In genomic region chr5:141402553-141403328, GRCh38 we compare ENCODE assay signal across 9 cellular contexts. TPM values are rescaled to one million over a fixed set of nuclear protein-coding genes. Genes with fewer than 3 reads are reported as not detected.
DNase-seq lines count a peak whose midpoint lies in the region; ATAC-seq, FAIRE-seq and TF ChIP-seq lines count a peak whose summit lies in the region.
"Had no signal": no experiment of that assay in that cellular context is flagged by ENCODE, and none has a peak within 500 bp of the region (broad histone marks: within the 10 kb centered on the region; RNA-seq: fewer than 3 reads in every experiment).

Gene PCDHGA9 (plus strand): TSS chr5:141402778. CDS start chr5:141402953, 175 bp downstream.

- no peak within 1 kb of the TSS for H3K9ac ChIP-seq in keratinocyte (ENCODE audit: control insufficient read depth, extremely low read depth, insufficient read depth, low read length)

- H3K27me3 ChIP-seq in keratinocyte (ENCODE audit: control insufficient read depth, extremely low read depth, insufficient read depth, low read length) (peaks cover 10% of the 10 kb centered on the region), transverse colon (peaks cover 27% of the 10 kb centered on the region)
- H3K27me3 ChIP-seq: pancreas had no signal

- H3K9me1 ChIP-seq in keratinocyte (ENCODE audit: control insufficient read depth, extremely low read depth, insufficient read depth, low read length): no peaks in the 10 kb centered on the region

- peak within 1 kb of the TSS; percentile 1 to 18 (median 11) for H3K4me3 ChIP-seq in keratinocyte (ENCODE audit: control insufficient read depth in 2 of 3, extremely low read depth in 1 of 3, insufficient read depth in 2 of 3, low read depth in 1 of 3, low read length in 3 of 3)
- peak within 1 kb of the TSS in 1 of 4 donors; percentile 32 for H3K4me3 ChIP-seq in transverse colon

- peaks cover 11% of the 10 kb centered on the region for H3K9me3 Mint-ChIP-seq in activated naive CD4-positive, alpha-beta T cell treated with anti-CD3 and anti-CD28 coated beads, Interleukin-2, amount 50 U/mL, for 24 hours
- peaks cover 27% of the 10 kb centered on the region for H3K9me3 Mint-ChIP-seq in activated CD8-positive, alpha-beta T cell treated with anti-CD3 and anti-CD28 coated beads for 36 hours

- CTCF ChIA-PET in activated CD8-positive, alpha-beta T cell treated with anti-CD3 and anti-CD28 coated beads for 36 hours (lab: Charles Lee): interaction anchor here (0.6 to 2.0 kb wide), 10 partner anchors 10 to 167 kb away, joined by 3 to 19 read pairs (median 4); partner anchors contain the start of genes PCDHB15, PCDHGA10, PCDHGA11 and PCDHGA12

- TF ChIP-seq EP300 in transverse colon (IDR thresholded peaks at IDR 0.05; ENCODE audit: low read depth): no peak

- dilution Hi-C loops in keratinocyte (cut with MboI; ENCODE audit: extremely low pct_ligation_motif_present, low sequenced_read_pairs): no loop called here

- peaks cover 16% of the 10 kb centered on the region for H3K36me3 Mint-ChIP-seq in activated naive CD4-positive, alpha-beta T cell treated with anti-CD3 and anti-CD28 coated beads, Interleukin-2, amount 50 U/mL, for 24 hours
- H3K36me3 Mint-ChIP-seq in activated CD8-positive, alpha-beta T cell treated with anti-CD3 and anti-CD28 coated beads for 36 hours (ENCODE audit: low read depth): peaks cover 20% of the 10 kb centered on the region

- H3K27ac Mint-ChIP-seq in activated naive CD4-positive, alpha-beta T cell treated with anti-CD3 and anti-CD28 coated beads, Interleukin-2, amount 50 U/mL, for 24 hours: no peak within 1 kb of the TSS
- H3K27ac Mint-ChIP-seq in activated CD8-positive, alpha-beta T cell treated with anti-CD3 and anti-CD28 coated beads for 36 hours: no peak within 1 kb of the TSS

- H3K27ac ChIP-seq in keratinocyte (ENCODE audit: control insufficient read depth, insufficient read depth, low read length): no peak within 1 kb of the TSS
- no peak within 1 kb of the TSS for H3K27ac ChIP-seq in transverse colon
- H3K27ac ChIP-seq: pancreas had no signal

- H3K9me3 ChIP-seq in keratinocyte (ENCODE audit: control insufficient read depth, low read depth, low read length): peaks cover 27% of the 10 kb centered on the region
- peaks cover 54 to 96% of the 10 kb centered on the region in 2 donors for H3K9me3 ChIP-seq in transverse colon

- in situ Hi-C loops in transverse colon (cut with MboI; ENCODE audit: low pct_ligation_motif_present in 1 of 4, low pct_unique_long_range_greater_than_20kb in 1 of 4, low sequenced_read_pairs in 3 of 4): loop anchor here in 1 of 4 donors (10.0 kb wide), 1 partner anchor 162 kb away; no protein-coding TSS in a partner anchor

- peak; percentile 42 for ATAC-seq in activated CD8-positive, alpha-beta T cell treated with anti-CD3 and anti-CD28 coated beads for 36 hours

- peak within 1 kb of the TSS; percentile 18 for H3K4me2 ChIP-seq in keratinocyte (ENCODE audit: control insufficient read depth, extremely low read depth, insufficient read depth, low read depth, low read length)

- H3K4me1 ChIP-seq in keratinocyte (ENCODE audit: control insufficient read depth, extremely low read depth, insufficient read depth, low read length): no peaks in the 10 kb centered on the region
- no peaks in the 10 kb centered on the region for H3K4me1 ChIP-seq in transverse colon

- no peak for TF ChIP-seq POLR2A in transverse colon (IDR thresholded peaks at IDR 0.05)

- no peak for DNase-seq in activated naive CD4-positive, alpha-beta T cell treated with anti-CD3 and anti-CD28 coated beads, Interleukin-2, amount 50 U/mL, for 16 hours
- DNase-seq in activated CD8-positive, alpha-beta T cell treated with anti-CD3 and anti-CD28 coated beads for 36 hours: peak; percentile 42
- DNase-seq in keratinocyte (ENCODE audit: low read depth, low spot score) (no peak), transverse colon (no peak), NCI-H128 (lab: John Stamatoyannopoulos, UW; ENCODE audit: unreplicated experiment) (no peak), urothelium cell line (ENCODE audit: low spot score) (no peak), NCI-H187 (lab: John Stamatoyannopoulos, UW) (no peak)

- TF ChIP-seq CTCF in activated CD8-positive, alpha-beta T cell treated with anti-CD3 and anti-CD28 coated beads for 36 hours (IDR thresholded peaks at IDR 0.05): peak; percentile 47
- TF ChIP-seq CTCF in keratinocyte (optimal IDR thresholded peaks at IDR 0.05 in 1 of 3, IDR thresholded peaks at IDR 0.05 in 1 of 3, conservative IDR thresholded peaks at IDR 0.05 in 1 of 3; ENCODE audit: extremely low read depth in 1 of 3, insufficient read depth in 2 of 3, low read length in 3 of 3) (peak; percentile 40 to 50 (median 47)), transverse colon (IDR thresholded peaks at IDR 0.05) (peak in 3 of 5 experiments; percentile 12 to 19 (median 19))

- H4K20me1 ChIP-seq in keratinocyte (ENCODE audit: control insufficient read depth, extremely low read depth, insufficient read depth, low read length): no peaks in the 10 kb centered on the region

- intact Hi-C loops in activated CD8-positive, alpha-beta T cell treated with anti-CD3 and anti-CD28 coated beads for 36 hours (cut with micrococcal nuclease): no loop called here
- intact Hi-C loops in transverse colon (cut with DNase I; ENCODE audit: low total_unique reads): loop anchor here (10.0 kb wide), 1 partner anchor 122 kb away; no protein-coding TSS in a partner anchor

- no peaks in the 10 kb centered on the region for H3K4me1 Mint-ChIP-seq in activated naive CD4-positive, alpha-beta T cell treated with anti-CD3 and anti-CD28 coated beads, Interleukin-2, amount 50 U/mL, for 24 hours
- no peaks in the 10 kb centered on the region for H3K4me1 Mint-ChIP-seq in activated CD8-positive, alpha-beta T cell treated with anti-CD3 and anti-CD28 coated beads for 36 hours (ENCODE audit: low read depth)

- H3K36me3 ChIP-seq in keratinocyte (ENCODE audit: control insufficient read depth in 2 of 2, extremely low read depth in 1 of 2, insufficient read depth in 2 of 2, low read length in 2 of 2) (no peaks in the 10 kb centered on the region), transverse colon (no peaks in the 10 kb centered on the region)
- H3K36me3 ChIP-seq: pancreas had no signal

- POLR2A ChIA-PET in activated CD8-positive, alpha-beta T cell treated with anti-CD3 and anti-CD28 coated beads for 36 hours (lab: Charles Lee): no interaction called here

- H3K27me3 Mint-ChIP-seq in activated naive CD4-positive, alpha-beta T cell treated with anti-CD3 and anti-CD28 coated beads, Interleukin-2, amount 50 U/mL, for 24 hours: peaks cover 56% of the 10 kb centered on the region
- peaks cover 62% of the 10 kb centered on the region for H3K27me3 Mint-ChIP-seq in activated CD8-positive, alpha-beta T cell treated with anti-CD3 and anti-CD28 coated beads for 36 hours

- H3K79me2 ChIP-seq in keratinocyte (ENCODE audit: control insufficient read depth, insufficient read depth, low read length): no peaks in the 10 kb centered on the region

- WGBS in transverse colon (ENCODE audit: low coverage in 1 of 2), 2 donors: 31 to 46% methylated on average over 10 to 30 of the region's 30 CpGs

- no peak for FAIRE-seq in keratinocyte (lab: Jason Lieb, UNC)
- no peak for FAIRE-seq in urothelium cell line (lab: Jason Lieb, UNC)

- H2AFZ ChIP-seq in keratinocyte (ENCODE audit: control insufficient read depth, low read length): no peak within 1 kb of the TSS

- H3K4me3 Mint-ChIP-seq in activated naive CD4-positive, alpha-beta T cell treated with anti-CD3 and anti-CD28 coated beads, Interleukin-2, amount 50 U/mL, for 24 hours: peak within 1 kb of the TSS; percentile 70
- no peak within 1 kb of the TSS for H3K4me3 Mint-ChIP-seq in activated CD8-positive, alpha-beta T cell treated with anti-CD3 and anti-CD28 coated beads for 36 hours

RNA-seq across cellular contexts. Expression of gene PCDHGA9, which starts in this region (rescaled TPM):
- under 1 TPM in 1 of 2 experiments, not detected in 1; 0.09 TPM for total RNA-seq in activated CD8-positive, alpha-beta T cell treated with anti-CD3 and anti-CD28 coated beads for 36 hours
- 0.24 to 0.35 TPM (median 0.28 TPM) in 3 replicates for polyA plus RNA-seq in keratinocyte
- polyA plus RNA-seq in keratinocyte (2011; ENCODE audit: low read depth): 0.82 TPM
- polyA plus RNA-seq in keratinocyte (2011; cell fraction: cytosol; rRNA removed): 0.05 and 0.07 TPM in 2 replicates
- polyA plus RNA-seq in keratinocyte (2011; cell fraction: nucleus; rRNA removed): 0.96 and 1.3 TPM in 2 replicates
- polyA plus RNA-seq in keratinocyte (2012; ENCODE audit: low replicate concordance): 0.29 and 0.49 TPM in 2 replicates
- 2.3 to 3.1 TPM (median 3.0 TPM) in 3 replicates for polyA minus RNA-seq in keratinocyte
- not detected for polyA minus RNA-seq in keratinocyte (2011; cell fraction: cytosol; rRNA and poly(A)+ RNA removed)
- polyA minus RNA-seq in keratinocyte (2011; cell fraction: nucleus; rRNA and poly(A)+ RNA removed): 2.6 and 5.0 TPM in 2 replicates
- total RNA-seq in transverse colon: 1 to 10 TPM; 1.2 to 4.6 (median 3.4) TPM

Comparison
In these comparisons a context has a peak if more than half of its experiments do, and no peak if none do; other contexts are left out.
1. Peak in DNase-seq and ATAC-seq in activated CD8-positive, alpha-beta T cell treated with anti-CD3 and anti-CD28 coated beads for 36 hours; RNA of the gene not detected or under 1 TPM.